8 cellular contexts compared by ENCODE assay signal in the genomic region with DNA sequence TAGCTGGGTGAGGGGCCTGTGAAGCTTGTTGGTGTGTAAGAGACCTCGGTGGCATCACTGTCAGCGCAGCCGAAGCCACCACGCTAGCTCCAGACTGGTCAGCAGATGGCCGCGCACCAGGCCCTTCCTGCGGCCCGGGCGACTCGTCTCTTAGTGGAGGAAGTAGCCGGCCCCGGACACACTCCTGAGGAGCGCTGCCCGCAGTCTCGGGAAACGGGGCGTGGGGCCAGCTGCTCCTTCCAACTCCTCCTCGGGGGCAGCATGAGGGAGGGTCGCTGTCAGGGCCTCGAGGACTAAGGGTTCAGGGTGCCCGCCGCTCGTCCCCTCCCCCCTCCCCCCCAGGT. TPM values are rescaled to one million over a fixed set of nuclear protein-coding genes. Genes with fewer than 3 reads are reported as not detected.
DNase-seq lines count a peak whose midpoint lies in the region; ATAC-seq lines count a peak whose summit lies in the region.

No MANE protein-coding gene starts in this region.

- no peaks in the 10 kb centered on the region for H3K27me3 Mint-ChIP-seq in activated CD4-positive, alpha-beta T cell treated with anti-CD3 and anti-CD28 coated beads for 36 hours

- intact Hi-C loops in activated CD4-positive, alpha-beta T cell treated with anti-CD3 and anti-CD28 coated beads for 36 hours (cut with DNase I, micrococcal nuclease) = loop anchor here (1.0 to 5.0 kb wide), 9 partner anchors 13 to 324 kb away; a partner anchor contains a TSS

- H3K27ac Mint-ChIP-seq in activated CD4-positive, alpha-beta T cell treated with anti-CD3 and anti-CD28 coated beads for 36 hours = no peak overlapping the region

- H3K4me1 ChIP-seq in NT2/D1 (ENCODE audit: insufficient read depth, insufficient read length) = peaks cover 10% of the 10 kb centered on the region

- H3K9me3 ChIP-seq in NT2/D1 (ENCODE audit: insufficient read depth, low read length) = no peaks in the 10 kb centered on the region

- H3K4me1 Mint-ChIP-seq in activated CD4-positive, alpha-beta T cell treated with anti-CD3 and anti-CD28 coated beads for 36 hours = peaks cover 9% of the 10 kb centered on the region

- no peaks in the 10 kb centered on the region for H3K9me3 Mint-ChIP-seq in activated CD4-positive, alpha-beta T cell treated with anti-CD3 and anti-CD28 coated beads for 36 hours (ENCODE audit: low read depth)

- peak overlapping the region; percentile 75 for H3K4me3 Mint-ChIP-seq in activated CD4-positive, alpha-beta T cell treated with anti-CD3 and anti-CD28 coated beads for 36 hours

- no peak for DNase-seq in activated CD4-positive, alpha-beta T cell treated with anti-CD3 and anti-CD28 coated beads for 36 hours
- DNase-seq in activated CD4-positive, alpha-beta T cell treated with anti-CD3 and anti-CD28 coated beads for 4 hours = no peak
- no peak for DNase-seq in NT2/D1 (ENCODE audit: low read depth, low spot score)
- peak in 19 of 61 donors; percentile 39 to 81 (median 65) for DNase-seq in caudate nucleus (lab: John Stamatoyannopoulos, UW)
- DNase-seq in substantia nigra (lab: John Stamatoyannopoulos, UW) = peak in 28 of 49 donors; percentile 30 to 92 (median 68)
- no peak for DNase-seq in NCI-H510A treated with DMSO at 0.1 percent for 48 hours (lab: John Stamatoyannopoulos, UW)

- POLR2A ChIA-PET in activated CD4-positive, alpha-beta T cell treated with anti-CD3 and anti-CD28 coated beads for 36 hours (lab: Charles Lee) = interaction anchor here (0.8 to 2.4 kb wide), 10 partner anchors 9 to 83 kb away, joined by 3 to 12 read pairs (median 4); a partner anchor contains a TSS

- H3K27ac ChIP-seq in caudate nucleus (ENCODE audit: low read depth, low read length) = peak overlapping the region; percentile 52
- peak overlapping the region; percentile 57 for H3K27ac ChIP-seq in layer of hippocampus (ENCODE audit: low read depth, low read length)
- peak overlapping the region; percentile 64 for H3K27ac ChIP-seq in substantia nigra (ENCODE audit: low read depth, low read length, poor library complexity, severe bottlenecking)

- ATAC-seq in activated CD4-positive, alpha-beta T cell treated with anti-CD3 and anti-CD28 coated beads for 36 hours = peak; percentile 24
- peak; percentile 21 for ATAC-seq in HG02678 (IDR thresholded peaks at IDR 0.05; ENCODE audit: unreplicated experiment)

- H3K36me3 Mint-ChIP-seq in activated CD4-positive, alpha-beta T cell treated with anti-CD3 and anti-CD28 coated beads for 36 hours (ENCODE audit: low read depth) = no peaks in the 10 kb centered on the region

- H3K36me3 ChIP-seq in NT2/D1 (ENCODE audit: insufficient read depth, insufficient read length, low read length) = no peaks in the 10 kb centered on the region

- peak overlapping the region; percentile 68 for H3K9ac ChIP-seq in NT2/D1 (ENCODE audit: insufficient read length, low read depth)

- CTCF ChIA-PET in activated CD4-positive, alpha-beta T cell treated with anti-CD3 and anti-CD28 coated beads for 36 hours (lab: Charles Lee) = interaction anchor here (1.0 to 1.8 kb wide), 9 partner anchors 10 to 37 kb away, joined by 3 to 9 read pairs (median 5); no protein-coding TSS in a partner anchor

- peak overlapping the region; percentile 83 for H3K4me3 ChIP-seq in NT2/D1 (ENCODE audit: insufficient read length, low read depth)

- H3K27me3 ChIP-seq in NT2/D1 (ENCODE audit: insufficient read depth, insufficient read length) (peaks cover 32% of the 10 kb centered on the region), layer of hippocampus (ENCODE audit: control insufficient read depth, insufficient read depth, low read length) (no peaks in the 10 kb centered on the region)

RNA-seq across cellular contexts. Expression of a gene that starts 20.4 kb away (rescaled TPM):
- 100 to 1,000 TPM; 176 to 275 TPM for total RNA-seq in activated CD4-positive, alpha-beta T cell treated with anti-CD3 and anti-CD28 coated beads for 36 hours

Comparison
In these comparisons a context has a peak if more than half of its experiments do, and no peak if none do; other contexts are left out.
1. DNase-seq: peak in substantia nigra (28 of 49); none in activated CD4-positive, alpha-beta T cell treated with anti-CD3 and anti-CD28 coated beads for 36 hours (single experiment), activated CD4-positive, alpha-beta T cell treated with anti-CD3 and anti-CD28 coated beads for 4 hours (0 of 2), NT2/D1 (single experiment) and NCI-H510A treated with DMSO at 0.1 percent for 48 hours (single experiment).
2. Peak in every context shown above with its lines, with median percentiles within 50 percentile points of each other: H3K27ac ChIP-seq.